8 cellular contexts compared by ENCODE assay signal in genomic region chr5:126972062-126972895, GRCh38. TPM values are rescaled to one million over a fixed set of nuclear protein-coding genes. Genes with fewer than 3 reads are reported as not detected.
DNase-seq lines count a peak whose midpoint lies in the region; ATAC-seq and TF ChIP-seq lines count a peak whose summit lies in the region.

No MANE protein-coding gene starts in this region.

- intact Hi-C loops in heart right ventricle (cut with DNase I) (loop anchor here in 4 of 10 donors (5.0 to 10.0 kb wide), 2 partner anchors 53 to 55 kb away; no protein-coding TSS in a partner anchor), left ventricle myocardium superior (cut with micrococcal nuclease) (no loop called here)

- H3K9me3 Mint-ChIP-seq in chondrocyte (ENCODE audit: low read depth), result no peaks in the 10 kb centered on the region

- H3K27ac Mint-ChIP-seq in chondrocyte (ENCODE audit: unreplicated experiment), result peak overlapping the region; percentile 13

- H3K36me3 ChIP-seq in heart right ventricle (no peaks in the 10 kb centered on the region), thymus (ENCODE audit: control insufficient read depth, insufficient read depth) (no peaks in the 10 kb centered on the region)

- no peak for DNase-seq in heart right ventricle
- no peak for DNase-seq in left ventricle myocardium superior
- DNase-seq in NOMO-1 treated with dmso at 0.1 percent for 144 hours (lab: John Stamatoyannopoulos, UW; ENCODE audit: unreplicated experiment), result peak; percentile 91
- no peak for DNase-seq in chondrocyte (ENCODE audit: low spot score)
- no peak for DNase-seq in NCI-H1092 treated with DMSO at 0.1 percent for 48 hours (lab: John Stamatoyannopoulos, UW)
- DNase-seq in COLO668 (lab: John Stamatoyannopoulos, UW; ENCODE audit: unreplicated experiment), result no peak

- no peak for TF ChIP-seq CTCF in heart right ventricle (IDR thresholded peaks at IDR 0.05)
- TF ChIP-seq CTCF in chondrocyte (IDR thresholded peaks at IDR 0.05), result no peak

- no peak overlapping the region for H3K4me3 Mint-ChIP-seq in chondrocyte (ENCODE audit: unreplicated experiment)

- H3K27ac ChIP-seq in heart right ventricle (peak overlapping the region in 8 of 10 donors; percentile 27 to 83 (median 66)), thymus (ENCODE audit: low read depth) (peak overlapping the region; percentile 43)

- H3K27me3 ChIP-seq in heart right ventricle, result no peaks in the 10 kb centered on the region
- H3K27me3 ChIP-seq in thymus (ENCODE audit: control insufficient read depth, insufficient read depth), result no peaks in the 10 kb centered on the region

- no peaks in the 10 kb centered on the region for H3K27me3 Mint-ChIP-seq in chondrocyte (ENCODE audit: low read depth)

- H3K4me1 ChIP-seq in heart right ventricle (peaks cover 11 to 58% (median 47%) of the 10 kb centered on the region in 9 donors), thymus (ENCODE audit: control insufficient read depth, insufficient read depth, low read length) (no peaks in the 10 kb centered on the region)

- H3K9me3 ChIP-seq in heart right ventricle (no peaks in the 10 kb centered on the region), thymus (ENCODE audit: control insufficient read depth) (no peaks in the 10 kb centered on the region)

- H3K36me3 Mint-ChIP-seq in chondrocyte (ENCODE audit: low read depth), result no peaks in the 10 kb centered on the region

- peaks cover 13% of the 10 kb centered on the region for H3K4me1 Mint-ChIP-seq in chondrocyte (ENCODE audit: low read depth)

- peak in 1 of 8 donors; percentile 17 for ATAC-seq in heart right ventricle
- no peak for ATAC-seq in left ventricle myocardium superior
- peak; percentile 66 for ATAC-seq in HG02943 (IDR thresholded peaks at IDR 0.05; ENCODE audit: low read depth, unreplicated experiment)

- 25 to 30% methylated on average over 4 of the region's 4 CpGs for WGBS in heart right ventricle, 2 donors
- 19% methylated on average over 4 of the region's 4 CpGs for WGBS in thymus

- H3K4me3 ChIP-seq in heart right ventricle (no peak overlapping the region), thymus (ENCODE audit: low read length) (no peak overlapping the region)

RNA-seq across cellular contexts. Expression of gene MARCHF3, which starts 58.1 kb away (rescaled TPM):
- total RNA-seq in heart right ventricle, result 10 to 100 TPM; 16.8 to 57.4 (median 45.9) TPM
- polyA plus RNA-seq in heart right ventricle, result 10 to 100 TPM in 1 of 2 donors, 1 to 10 TPM in 1; 4.8 to 76.2 TPM
- total RNA-seq in left ventricle myocardium superior, result 25.0 TPM
- 1.5 to 2.2 TPM (median 2.0 TPM) in 3 replicates for total RNA-seq in chondrocyte
- polyA plus RNA-seq in thymus, result 5.1 TPM
